Comparison of ENCODE assay signal across 8 cellular contexts in the genomic region with DNA sequence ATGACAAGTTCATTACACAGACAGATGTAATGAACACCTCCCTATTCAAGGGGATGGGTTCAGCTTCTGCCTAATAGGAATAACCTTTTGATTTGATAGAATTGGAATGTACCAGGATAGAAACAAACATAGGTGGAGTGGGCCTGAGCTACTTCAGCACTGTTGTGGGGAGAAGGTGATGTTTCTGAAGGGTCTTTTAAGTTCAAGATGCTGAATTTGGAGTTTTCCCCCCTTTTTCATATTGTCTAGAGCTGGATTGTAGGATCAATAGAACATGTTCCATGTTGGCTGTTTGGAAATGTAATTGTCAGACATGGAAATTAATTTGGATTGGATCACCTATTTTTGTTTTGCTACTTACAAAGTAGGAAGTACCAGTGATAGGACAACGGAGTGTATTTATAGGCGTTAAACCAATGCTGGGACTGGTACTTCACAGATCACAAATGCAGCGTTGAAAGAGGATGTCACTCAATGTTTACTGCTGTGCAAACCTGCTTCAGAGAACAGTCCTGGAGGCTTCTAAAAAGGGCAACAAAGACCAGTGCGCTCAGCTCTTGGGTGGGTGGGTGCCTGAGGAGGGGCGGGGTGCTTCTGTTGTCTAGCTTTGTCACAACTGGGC. TPM values are rescaled to one million over a fixed set of nuclear protein-coding genes. Genes with fewer than 3 reads are reported as not detected.
DNase-seq lines count a peak whose midpoint lies in the region; ATAC-seq and TF ChIP-seq lines count a peak whose summit lies in the region.

No MANE protein-coding gene starts in this region.

- no peaks in the 10 kb centered on the region for H3K9me3 Mint-ChIP-seq in endodermal cell

- TF ChIP-seq EP300 in ovary (IDR thresholded peaks at IDR 0.05): no peak

- ATAC-seq in HG03520 (IDR thresholded peaks at IDR 0.05; ENCODE audit: unreplicated experiment) (no peak), HG03139 (IDR thresholded peaks at IDR 0.05; ENCODE audit: unreplicated experiment) (no peak)

- no peak overlapping the region for H3K9ac ChIP-seq in endodermal cell (ENCODE audit: extremely low read depth, low read length, poor library complexity, severe bottlenecking)

- peaks cover 15% of the 10 kb centered on the region for H3K4me1 Mint-ChIP-seq in endodermal cell

- WGBS in endodermal cell (ENCODE audit: insufficient coverage in 1 of 2, insufficient read length in 1 of 2), 2 experiments: 63 to 70% methylated on average over 3 to 5 of the region's 5 CpGs
- WGBS in ovary, 3 donors: 71 to 81% (median 75%) methylated on average over 5 of the region's 5 CpGs

- H3K4me1 ChIP-seq in endodermal cell (ENCODE audit: control insufficient read depth, insufficient read depth, low read length) (no peaks in the 10 kb centered on the region), ovary (ENCODE audit: insufficient read depth) (peaks cover 3% of the 10 kb centered on the region)

- H3K27me3 ChIP-seq in endodermal cell (ENCODE audit: control insufficient read depth, insufficient read depth, low read length, poor library complexity, severe bottlenecking): peaks cover 57% of the 10 kb centered on the region
- H3K27me3 ChIP-seq in ovary: no peaks in the 10 kb centered on the region

- H3K4me3 ChIP-seq in endodermal cell (ENCODE audit: low read length) (peak overlapping the region; percentile 89), ovary (peak overlapping the region; percentile 94)

- no peak overlapping the region for H3K27ac Mint-ChIP-seq in endodermal cell

- H3K27me3 Mint-ChIP-seq in endodermal cell (ENCODE audit: insufficient read depth): peaks cover 80% of the 10 kb centered on the region

- peak; percentile 50 for DNase-seq in DMS153 treated with DMSO at 0.1 percent for 48 hours (lab: John Stamatoyannopoulos, UW; ENCODE audit: unreplicated experiment)
- peak; percentile 59 for DNase-seq in NCI-H526 treated with DMSO at 0.1 percent for 48 hours (lab: John Stamatoyannopoulos, UW)
- no peak for DNase-seq in endodermal cell
- DNase-seq in ovary: no peak
- DNase-seq in DMS114 treated with DMSO at 0.1 percent for 48 hours (lab: John Stamatoyannopoulos, UW; ENCODE audit: unreplicated experiment): no peak
- no peak for DNase-seq in SKM-1 treated with dmso at 0.1 percent for 144 hours (lab: John Stamatoyannopoulos, UW; ENCODE audit: unreplicated experiment)

- no peaks in the 10 kb centered on the region for H3K36me3 Mint-ChIP-seq in endodermal cell (ENCODE audit: low read depth)

- TF ChIP-seq CTCF in endodermal cell (conservative IDR thresholded peaks at IDR 0.05): no peak
- no peak for TF ChIP-seq CTCF in ovary (IDR thresholded peaks at IDR 0.05)

- H3K36me3 ChIP-seq in endodermal cell (ENCODE audit: control insufficient read depth, insufficient read depth, low read length): no peaks in the 10 kb centered on the region
- H3K36me3 ChIP-seq in ovary: no peaks in the 10 kb centered on the region

- H3K9me3 ChIP-seq in endodermal cell (ENCODE audit: control insufficient read depth, low read length): no peaks in the 10 kb centered on the region
- no peaks in the 10 kb centered on the region for H3K9me3 ChIP-seq in ovary

- H3K27ac ChIP-seq in endodermal cell (ENCODE audit: low read depth, low read length): no peak overlapping the region
- no peak overlapping the region for H3K27ac ChIP-seq in ovary

- H3K4me3 Mint-ChIP-seq in endodermal cell: peak overlapping the region; percentile 68

- intact Hi-C loops in ovary (cut with DNase I): loop anchor here in 3 of 4 donors (5.0 to 10.0 kb wide), 5 partner anchors 169 to 276 kb away; no protein-coding TSS in a partner anchor

- no peak for TF ChIP-seq POLR2A in ovary (IDR thresholded peaks at IDR 0.05)

RNA-seq across cellular contexts. Expression of a gene that starts 2.0 kb away (rescaled TPM):
- total RNA-seq in endodermal cell: 10 to 100 TPM in 1 of 2 donors, 1 to 10 TPM in 1; 9.1 to 10.2 TPM
- polyA plus RNA-seq in endodermal cell (2013, experiment 1 of 2): 31.1 TPM
- 26.2 TPM for polyA plus RNA-seq in endodermal cell (2013, experiment 2 of 2)
- total RNA-seq in ovary: 10 to 100 TPM; 26.2 to 64.9 (median 59.4) TPM
- polyA plus RNA-seq in ovary: 100 to 1,000 TPM in 1 of 2 donors, 10 to 100 TPM in 1; 22.9 to 108 TPM

Comparison
In these comparisons a context has a peak if more than half of its experiments do, and no peak if none do; other contexts are left out.
1. DNase-seq: peak in DMS153 treated with DMSO at 0.1 percent for 48 hours (single experiment) and NCI-H526 treated with DMSO at 0.1 percent for 48 hours (single experiment); none in endodermal cell (single experiment), ovary (0 of 5), DMS114 treated with DMSO at 0.1 percent for 48 hours (single experiment) and SKM-1 treated with dmso at 0.1 percent for 144 hours (single experiment).